Comparison of ENCODE assay signal across 15 cellular contexts in the genomic region with DNA sequence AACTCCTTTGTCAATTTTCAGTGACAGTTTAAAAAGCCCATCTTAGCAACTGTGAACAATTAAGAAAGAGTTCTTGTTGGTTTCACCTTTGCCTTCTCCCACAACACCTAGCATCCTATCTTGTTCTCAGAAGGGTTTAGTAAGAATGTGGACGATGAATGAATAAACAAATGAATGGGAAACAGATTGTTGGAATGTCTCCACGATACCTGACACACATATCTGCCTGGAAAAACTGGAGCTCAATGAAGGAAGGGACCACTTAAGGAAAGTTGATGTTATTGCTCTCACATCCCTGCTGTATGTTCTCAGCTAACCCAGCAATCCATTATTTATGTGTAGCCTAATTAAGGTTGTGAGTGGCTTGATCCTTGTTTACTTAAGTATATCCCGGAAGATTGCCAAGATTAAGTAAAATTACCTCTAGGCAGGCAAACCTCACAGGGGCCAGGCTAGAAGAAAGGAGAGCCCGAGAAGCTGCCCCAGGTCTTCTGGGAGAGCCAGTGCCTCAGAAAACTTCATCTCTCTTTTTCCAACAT.
"Had no signal": no experiment of that assay in that cellular context is flagged by ENCODE, and none has a peak within 500 bp of the region (broad histone marks: within the 10 kb centered on the region; RNA-seq: fewer than 3 reads in every experiment).

No MANE protein-coding gene starts in this region.

- H3K27ac Mint-ChIP-seq: activated naive CD4-positive, alpha-beta T cell treated with anti-CD3 and anti-CD28 coated beads, Interleukin-2, amount 50 U/mL, for 24 hours; mesothelial cell of epicardium; natural killer cell treated with Interleukin-12 subunit alpha and Interleukin-12 subunit beta and Interleukin-15 and Interleukin-18, amount 100 ng/mL, for 72 hours had no signal

- H3K36me3 Mint-ChIP-seq: activated naive CD4-positive, alpha-beta T cell treated with anti-CD3 and anti-CD28 coated beads, Interleukin-2, amount 50 U/mL, for 24 hours; mesothelial cell of epicardium; natural killer cell treated with Interleukin-12 subunit alpha and Interleukin-12 subunit beta and Interleukin-15 and Interleukin-18, amount 100 ng/mL, for 72 hours had no signal

- H3K4me3 Mint-ChIP-seq: activated naive CD4-positive, alpha-beta T cell treated with anti-CD3 and anti-CD28 coated beads, Interleukin-2, amount 50 U/mL, for 24 hours; mesothelial cell of epicardium; natural killer cell treated with Interleukin-12 subunit alpha and Interleukin-12 subunit beta and Interleukin-15 and Interleukin-18, amount 100 ng/mL, for 72 hours had no signal

- H3K4me1 Mint-ChIP-seq: activated naive CD4-positive, alpha-beta T cell treated with anti-CD3 and anti-CD28 coated beads, Interleukin-2, amount 50 U/mL, for 24 hours; mesothelial cell of epicardium had no signal

- H3K27me3 Mint-ChIP-seq: activated naive CD4-positive, alpha-beta T cell treated with anti-CD3 and anti-CD28 coated beads, Interleukin-2, amount 50 U/mL, for 24 hours had no signal

- H3K9me3 Mint-ChIP-seq: activated naive CD4-positive, alpha-beta T cell treated with anti-CD3 and anti-CD28 coated beads, Interleukin-2, amount 50 U/mL, for 24 hours had no signal

- DNase-seq: activated CD4-positive, alpha-beta T cell treated with anti-CD3 and anti-CD28 coated beads, Interleukin-2, amount 50 U/mL, for 1 hour; activated CD8-positive, alpha-beta memory T cell treated with anti-CD3 and anti-CD28 coated beads, Interleukin-2, amount 50 U/mL, for 48 hours; activated effector memory CD4-positive, alpha-beta T cell treated with anti-CD3 and anti-CD28 coated beads, Interleukin-2, amount 50 U/mL, for 16 hours; activated T-cell treated with anti-CD3 and anti-CD28 coated beads, Interleukin-2, amount 50 U/mL, for 48 hours; adrenal gland; cerebellar nuclear complex; effector CD4-positive, alpha-beta T cell; heart left ventricle; left lung; stimulated activated CD4-positive, alpha-beta T cell treated with anti-CD3 and anti-CD28 coated beads, Interleukin-4, amount 100 ng/mL, for 1 hour; stomach; trophoblast cell had no signal
